Comparison of ENCODE assay signal across 8 cellular contexts in the genomic region with DNA sequence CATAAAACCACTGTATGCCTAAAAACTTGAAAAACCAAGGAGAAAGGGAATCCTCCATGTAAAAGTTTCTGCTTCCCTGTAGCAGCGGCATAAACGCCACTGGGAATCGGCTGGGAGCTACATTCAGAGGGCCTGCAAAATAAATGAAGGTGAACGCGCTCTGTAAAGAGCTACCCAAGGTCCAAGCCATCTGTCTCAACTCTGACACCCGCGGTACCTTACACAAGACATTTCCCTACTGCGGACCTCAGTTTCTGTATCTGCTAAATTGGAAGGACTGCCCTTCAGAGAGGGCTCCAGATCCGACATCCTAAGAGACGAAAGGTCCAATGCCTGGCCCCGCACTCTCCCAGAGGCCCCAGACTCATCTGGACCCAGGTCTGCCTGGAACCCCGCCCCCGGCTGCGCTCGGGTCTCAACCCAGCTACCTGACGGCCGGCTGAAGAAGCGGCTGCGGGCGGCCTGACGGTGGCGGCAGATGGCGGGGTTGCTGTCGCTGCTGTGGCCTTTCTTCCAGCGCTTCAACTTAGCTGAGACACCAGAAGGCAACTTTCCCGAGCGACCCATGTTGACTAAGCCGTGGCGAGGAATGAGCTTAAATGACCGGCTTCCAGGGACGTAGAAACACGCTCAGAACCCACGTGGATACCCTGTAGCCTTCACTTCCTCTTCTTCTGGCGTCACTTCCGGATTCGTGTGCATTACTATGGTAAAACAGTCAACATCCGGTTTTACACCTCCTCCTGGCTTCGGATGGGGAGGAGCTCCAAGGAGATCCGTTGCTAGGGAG. TPM values are rescaled to one million over a fixed set of nuclear protein-coding genes. Genes with fewer than 3 reads are reported as not detected.
DNase-seq lines count a peak whose midpoint lies in the region; ATAC-seq and TF ChIP-seq lines count a peak whose summit lies in the region.

TSS of gene RRP12 (minus strand) at position 676 of the 790 bp plus-strand sequence. CDS start at position 567, 109 bp downstream.

- H3K27me3 Mint-ChIP-seq in activated naive CD8-positive, alpha-beta T cell treated with anti-CD3 and anti-CD28 coated beads for 36 hours, result no peaks in the 10 kb centered on the region
- H3K27me3 Mint-ChIP-seq in osteocyte (ENCODE audit: unreplicated experiment), result no peaks in the 10 kb centered on the region

- intact Hi-C loops in head of caudate nucleus (cut with DNase I), result no loop called here

- peak in 1 of 2 donors; percentile 13 for TF ChIP-seq POLR2A in tibial nerve (IDR thresholded peaks at IDR 0.05)

- H3K27me3 ChIP-seq in tibial nerve, result no peaks in the 10 kb centered on the region

- TF ChIP-seq CTCF in GM12873 (IDR thresholded peaks at IDR 0.05; ENCODE audit: insufficient read depth, low read depth, low read length, missing control alignments) (peak; percentile 16), osteocyte (IDR thresholded peaks at IDR 0.05) (peak; percentile 25), tibial nerve (IDR thresholded peaks at IDR 0.05) (no peak)

- H3K9me3 ChIP-seq in tibial nerve, result no peaks in the 10 kb centered on the region

- peak; percentile 86 for DNase-seq in NCI-H1105 (lab: John Stamatoyannopoulos, UW)
- peak; percentile 99 for DNase-seq in SKM-1 (lab: John Stamatoyannopoulos, UW; ENCODE audit: unreplicated experiment)
- peak; percentile 81 for DNase-seq in activated naive CD8-positive, alpha-beta T cell treated with anti-CD3 and anti-CD28 coated beads for 36 hours
- DNase-seq in head of caudate nucleus, result peak; percentile 43 to 96 (median 88)
- DNase-seq in osteocyte (ENCODE audit: extremely low spot score, unreplicated experiment), result peak; percentile 93
- peak; percentile 62 to 90 for DNase-seq in tibial nerve (ENCODE audit: low spot score in 2 of 2)

- ATAC-seq in HG02642 (IDR thresholded peaks at IDR 0.05; ENCODE audit: poor library complexity, unreplicated experiment), result peak; percentile 98

- H3K36me3 ChIP-seq in tibial nerve, result peaks cover 0 to 18% (median 0%) of the 10 kb centered on the region in 3 donors

- 0 to 2% methylated on average over 34 to 39 of the region's 39 CpGs for WGBS in tibial nerve, 2 donors

- no peaks in the 10 kb centered on the region for H3K9me3 Mint-ChIP-seq in activated naive CD8-positive, alpha-beta T cell treated with anti-CD3 and anti-CD28 coated beads for 36 hours
- no peaks in the 10 kb centered on the region for H3K9me3 Mint-ChIP-seq in osteocyte (ENCODE audit: unreplicated experiment)

- H3K4me1 ChIP-seq in tibial nerve, result peaks cover 0 to 19% (median 6%) of the 10 kb centered on the region in 4 donors

- H3K36me3 Mint-ChIP-seq in activated naive CD8-positive, alpha-beta T cell treated with anti-CD3 and anti-CD28 coated beads for 36 hours, result peaks cover 8% of the 10 kb centered on the region
- peaks cover 4% of the 10 kb centered on the region for H3K36me3 Mint-ChIP-seq in osteocyte (ENCODE audit: unreplicated experiment)

- peak within 1 kb of the TSS; percentile 93 for H3K4me3 Mint-ChIP-seq in activated naive CD8-positive, alpha-beta T cell treated with anti-CD3 and anti-CD28 coated beads for 36 hours
- peak within 1 kb of the TSS; percentile 90 for H3K4me3 Mint-ChIP-seq in osteocyte (ENCODE audit: unreplicated experiment)

- peak; percentile 72 to 81 for TF ChIP-seq EP300 in tibial nerve (IDR thresholded peaks at IDR 0.05)

- peaks cover 6% of the 10 kb centered on the region for H3K4me1 Mint-ChIP-seq in activated naive CD8-positive, alpha-beta T cell treated with anti-CD3 and anti-CD28 coated beads for 36 hours
- H3K4me1 Mint-ChIP-seq in osteocyte (ENCODE audit: unreplicated experiment), result peaks cover 11% of the 10 kb centered on the region

- peak within 1 kb of the TSS; percentile 25 to 80 (median 54) for H3K27ac ChIP-seq in tibial nerve

- H3K4me3 ChIP-seq in tibial nerve, result peak within 1 kb of the TSS; percentile 70 to 77 (median 72)

- H3K27ac Mint-ChIP-seq in activated naive CD8-positive, alpha-beta T cell treated with anti-CD3 and anti-CD28 coated beads for 36 hours, result peak within 1 kb of the TSS; percentile 91
- peak within 1 kb of the TSS; percentile 97 for H3K27ac Mint-ChIP-seq in osteocyte (ENCODE audit: unreplicated experiment)

RNA-seq across cellular contexts. Expression of gene RRP12, which starts in this region (rescaled TPM):
- total RNA-seq in activated naive CD8-positive, alpha-beta T cell treated with anti-CD3 and anti-CD28 coated beads for 36 hours, result 10 to 100 TPM; 82.2 to 88.4 TPM
- 27.0 and 30.1 TPM in 2 replicates for total RNA-seq in osteocyte
- total RNA-seq in tibial nerve, result 10 to 100 TPM; 14.7 to 50.7 (median 24.4) TPM

Comparison
In these comparisons a context has a peak if more than half of its experiments do, and no peak if none do; other contexts are left out.
1. Peak in every context shown above with its lines: DNase-seq, ATAC-seq, H3K4me3 ChIP-seq and H3K27ac ChIP-seq.
2. CTCF ChIP-seq: peak in GM12873 (single experiment) and osteocyte (single experiment); none in tibial nerve (0 of 5).